8 cellular contexts compared by ENCODE assay signal in genomic region chr9:104682642-104683041, GRCh38. TPM values are rescaled to one million over a fixed set of nuclear protein-coding genes. Genes with fewer than 3 reads are reported as not detected.
DNase-seq lines count a peak whose midpoint lies in the region; ATAC-seq, FAIRE-seq and TF ChIP-seq lines count a peak whose summit lies in the region.

No MANE protein-coding gene starts in this region.

- peak; percentile 61 for DNase-seq in ACHN
- DNase-seq in MV-4-11 (lab: John Stamatoyannopoulos, UW) = peak; percentile 53
- peak; percentile 87 for DNase-seq in RKO (ENCODE audit: low spot score)
- DNase-seq in endothelial cell of umbilical vein (ENCODE audit: low read depth, low spot score) = peak; percentile 60
- DNase-seq in osteocyte (ENCODE audit: extremely low spot score, unreplicated experiment) = no peak
- DNase-seq in ovary = no peak

- WGBS in ovary, 3 donors = 9 to 10% (median 10%) methylated on average over 3 of the region's 3 CpGs

- TF ChIP-seq CTCF in GM12875 (IDR thresholded peaks at IDR 0.05; ENCODE audit: borderline replicate concordance, insufficient read depth, low read depth, low read length) (peak; percentile 22; the same call in 1 of the 2 replicates), endothelial cell of umbilical vein (IDR thresholded peaks at IDR 0.05; ENCODE audit: extremely low read depth in 1 of 2, insufficient read depth in 1 of 2, low read depth in 1 of 2, low read length in 2 of 2) (peak; percentile 22 to 31), osteocyte (IDR thresholded peaks at IDR 0.05) (peak; percentile 65), ovary (IDR thresholded peaks at IDR 0.05) (no peak)

- intact Hi-C loops in endothelial cell of umbilical vein (cut with micrococcal nuclease) = loop anchor here (2.0 to 5.0 kb wide), 2 partner anchors 60 to 506 kb away; no protein-coding TSS in a partner anchor
- intact Hi-C loops in ovary (cut with DNase I) = no loop called here

- peaks cover 38% of the 10 kb centered on the region for H3K27me3 Mint-ChIP-seq in osteocyte (ENCODE audit: unreplicated experiment)

- H4K20me1 ChIP-seq in endothelial cell of umbilical vein (replicated peaks; ENCODE audit: control insufficient read depth, extremely low read depth, insufficient read depth, low read length) = no peaks in the 10 kb centered on the region

- H3K27ac Mint-ChIP-seq in osteocyte (ENCODE audit: unreplicated experiment) = no peak overlapping the region

- no peaks in the 10 kb centered on the region for H3K4me1 ChIP-seq in endothelial cell of umbilical vein (ENCODE audit: control insufficient read depth, extremely low read depth, insufficient read depth, low read length)
- no peaks in the 10 kb centered on the region for H3K4me1 ChIP-seq in ovary (ENCODE audit: insufficient read depth)

- H3K9me3 ChIP-seq in endothelial cell of umbilical vein (replicated peaks; ENCODE audit: control insufficient read depth, insufficient read depth, low read length) (no peaks in the 10 kb centered on the region), ovary (no peaks in the 10 kb centered on the region)

- no peaks in the 10 kb centered on the region for H3K36me3 Mint-ChIP-seq in osteocyte (ENCODE audit: unreplicated experiment)

- H3K27ac ChIP-seq in endothelial cell of umbilical vein (ENCODE audit: insufficient read depth, low read depth, low read length) (no peak overlapping the region), ovary (no peak overlapping the region)

- dilution Hi-C loops in endothelial cell of umbilical vein (cut with MboI; ENCODE audit: extremely low pct_ligation_motif_present, low sequenced_read_pairs) = no loop called here

- no peaks in the 10 kb centered on the region for H3K4me1 Mint-ChIP-seq in osteocyte (ENCODE audit: unreplicated experiment)

- no peaks in the 10 kb centered on the region for H3K79me2 ChIP-seq in endothelial cell of umbilical vein (ENCODE audit: control insufficient read depth, insufficient read depth, low read length)

- H3K27me3 ChIP-seq in endothelial cell of umbilical vein (ENCODE audit: control insufficient read depth in 2 of 2, insufficient read depth in 2 of 2, low read length in 2 of 2) (peaks cover 0 to 2% of the 10 kb centered on the region in 2 experiments), ovary (no peaks in the 10 kb centered on the region)

- H2AFZ ChIP-seq in endothelial cell of umbilical vein (ENCODE audit: low read depth, low read length) = no peak overlapping the region

- in situ Hi-C loops in ACHN (cut with HindIII; ENCODE audit: low pct_ligation_motif_present, low pct_unique_long_range_greater_than_20kb, low sequenced_read_pairs) = no loop called here

- H3K9me3 Mint-ChIP-seq in osteocyte (ENCODE audit: unreplicated experiment) = no peaks in the 10 kb centered on the region

- CTCF ChIA-PET in endothelial cell of umbilical vein (lab: Charles Lee) = interaction anchor here (1.0 to 1.1 kb wide), 2 partner anchors 61 to 63 kb away, joined by 3 to 4 read pairs; no protein-coding TSS in a partner anchor

- no TSS peak for BruUV-seq in endothelial cell of umbilical vein (replicated peaks; lab: Mats Ljungman, UMichigan)

- no peak overlapping the region for H3K4me3 Mint-ChIP-seq in osteocyte (ENCODE audit: unreplicated experiment)

- no peaks in the 10 kb centered on the region for H3K9me1 ChIP-seq in endothelial cell of umbilical vein (replicated peaks; ENCODE audit: control insufficient read depth, extremely low read depth, insufficient read depth, low read length)

- no peak overlapping the region for H3K9ac ChIP-seq in endothelial cell of umbilical vein (replicated peaks; ENCODE audit: extremely low read depth, insufficient read depth, low read length)

- peak; percentile 82 for ATAC-seq in HG02623 (IDR thresholded peaks at IDR 0.05; ENCODE audit: unreplicated experiment)

- POLR2A ChIA-PET in endothelial cell of umbilical vein (lab: Charles Lee) = no interaction called here

- H3K4me2 ChIP-seq in endothelial cell of umbilical vein (ENCODE audit: insufficient read depth, low read length) = no peak overlapping the region

- TF ChIP-seq POLR2A in endothelial cell of umbilical vein (IDR thresholded peaks at IDR 0.05; ENCODE audit: low read depth, low read length) = no peak
- TF ChIP-seq POLR2A in ovary (IDR thresholded peaks at IDR 0.05) = no peak

- H3K4me3 ChIP-seq in GM12875 (ENCODE audit: low read depth, low read length) (no peak overlapping the region), endothelial cell of umbilical vein (replicated peaks in 1 of 3; ENCODE audit: insufficient read depth in 1 of 3, low read depth in 1 of 3, low read length in 3 of 3) (no peak overlapping the region), ovary (no peak overlapping the region)

- FAIRE-seq in endothelial cell of umbilical vein (lab: Jason Lieb, UNC) = no peak

- no peak for TF ChIP-seq EP300 in ovary (IDR thresholded peaks at IDR 0.05)

- H3K36me3 ChIP-seq in endothelial cell of umbilical vein (ENCODE audit: control insufficient read depth in 2 of 2, extremely low read depth in 1 of 2, insufficient read depth in 2 of 2, low read length in 2 of 2) (no peaks in the 10 kb centered on the region), ovary (no peaks in the 10 kb centered on the region)

TF ChIP-seq in endothelial cell of umbilical vein, 7 proteins besides CTCF, POLR2A, EP300 and RAD21:
- no peak for TF ChIP-seq POLR2AphosphoS5 (IDR thresholded peaks at IDR 0.05; ENCODE audit: insufficient read depth, low read depth, low read length)

RNA-seq across cellular contexts. Expression of gene OR13D1, which starts 11.7 kb away (rescaled TPM):
- total RNA-seq in endothelial cell of umbilical vein (not detected in 2 replicates), osteocyte (not detected in 2 replicates), ovary (not detected)
- polyA plus RNA-seq in endothelial cell of umbilical vein (not detected in 2 replicates), ovary (not detected)
- polyA plus RNA-seq in endothelial cell of umbilical vein (2011; cell fraction: cytosol; rRNA removed) = not detected in 2 replicates
- not detected in 2 replicates for polyA plus RNA-seq in endothelial cell of umbilical vein (2011; cell fraction: nucleus; rRNA removed)
- polyA plus RNA-seq in endothelial cell of umbilical vein (2012) = not detected in 2 replicates
- polyA minus RNA-seq in endothelial cell of umbilical vein = not detected in 2 replicates
- polyA minus RNA-seq in endothelial cell of umbilical vein (2011; cell fraction: cytosol; rRNA and poly(A)+ RNA removed) = not detected
- polyA minus RNA-seq in endothelial cell of umbilical vein (2011; cell fraction: nucleus; rRNA and poly(A)+ RNA removed) = not detected in 2 replicates

Comparison
In these comparisons a context has a peak if more than half of its experiments do, and no peak if none do; other contexts are left out.
1. DNase-seq: peak in ACHN (single experiment), MV-4-11 (single experiment), RKO (single experiment) and endothelial cell of umbilical vein (single experiment); none in osteocyte (single experiment) and ovary (0 of 5).
2. CTCF ChIP-seq: peak in GM12875 (single experiment), endothelial cell of umbilical vein (2 of 2) and osteocyte (single experiment); none in ovary (0 of 3).